Comparison of ENCODE assay signal across 1 cellular context in the genomic region with DNA sequence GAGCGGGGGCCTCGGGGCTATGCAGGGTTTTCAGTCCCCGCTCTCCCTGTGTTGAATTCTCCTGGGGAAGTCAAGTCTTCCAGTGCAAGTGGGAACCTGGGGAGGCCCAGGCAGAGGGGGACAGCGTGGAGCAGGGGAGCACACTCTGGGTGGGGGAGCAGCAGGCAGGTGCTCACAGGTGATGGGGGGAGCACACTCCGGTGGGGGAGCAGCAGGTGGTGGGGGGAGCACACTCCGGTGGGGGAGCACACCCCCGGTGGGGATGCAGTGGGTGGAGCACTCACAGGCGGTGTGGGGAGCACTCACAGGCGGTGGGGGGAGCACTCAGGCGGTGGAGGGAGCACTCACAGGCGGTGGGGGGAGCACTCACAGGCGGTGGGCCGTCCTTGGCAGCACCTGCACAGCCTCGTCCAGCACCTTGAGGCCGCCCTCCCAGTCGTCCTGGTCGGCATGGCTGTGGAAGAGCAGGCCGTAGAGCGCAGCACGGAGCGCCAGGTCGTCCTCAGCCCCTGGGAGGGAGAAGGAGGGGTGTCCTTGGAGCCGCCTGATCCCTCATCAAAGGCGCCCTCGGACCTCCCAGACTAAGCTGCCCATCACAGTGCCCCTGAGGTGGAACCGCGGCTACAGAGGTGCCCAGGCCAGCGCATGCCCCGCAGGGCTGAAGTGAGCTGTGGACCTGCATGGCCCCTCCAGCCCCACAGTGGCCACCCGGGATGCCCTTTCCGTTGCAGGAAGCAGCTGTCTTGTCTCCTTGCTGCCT.
TF ChIP-seq lines count a peak whose summit lies in the region.

No MANE protein-coding gene starts in this region.

TF ChIP-seq in HepG2, 621 proteins besides CTCF, POLR2A, EP300 and RAD21:
- TF ChIP-seq ZNF263 (CRISPR knock-in tag; IDR thresholded peaks at IDR 0.05) = peak; percentile 97
- no peak for TF ChIP-seq KLF15 (CRISPR knock-in tag; IDR thresholded peaks at IDR 0.05; ENCODE audit: borderline replicate concordance)
